15 cellular contexts compared by ENCODE assay signal in the genomic region with DNA sequence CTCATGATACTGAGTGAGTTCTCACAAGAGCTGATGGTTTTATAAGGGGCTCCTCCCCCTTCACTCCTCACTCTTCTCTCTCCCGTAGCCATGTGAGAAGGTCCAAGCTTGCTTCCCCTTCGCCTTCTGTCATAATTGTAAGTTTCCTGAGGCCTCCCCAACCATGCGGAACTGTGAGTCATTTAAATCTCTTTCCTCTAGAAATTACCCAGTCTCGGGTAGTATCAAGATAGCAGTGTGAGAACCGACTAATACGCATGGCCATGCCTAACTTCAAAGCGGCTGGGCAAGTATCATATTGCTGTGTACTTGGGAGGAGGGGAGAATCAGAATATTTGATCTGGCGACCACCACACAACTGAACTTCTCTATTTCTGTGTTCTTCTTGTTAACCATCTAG.
DNase-seq lines count a peak whose midpoint lies in the region; FAIRE-seq and TF ChIP-seq lines count a peak whose summit lies in the region.
"Had no signal": no experiment of that assay in that cellular context is flagged by ENCODE, and none has a peak within 500 bp of the region (broad histone marks: within the 10 kb centered on the region; RNA-seq: fewer than 3 reads in every experiment).

No MANE protein-coding gene starts in this region.

- H3K9me3 ChIP-seq in BLaER1: no peaks in the 10 kb centered on the region
- H3K9me3 ChIP-seq: prostate gland, tibial nerve had no signal

- no peaks in the 10 kb centered on the region for H3K36me3 ChIP-seq in BLaER1
- H3K36me3 ChIP-seq: prostate gland, tibial nerve had no signal

- H3K4me1 Mint-ChIP-seq in activated naive CD8-positive, alpha-beta T cell treated with anti-CD3 and anti-CD28 coated beads for 36 hours: peaks cover 54% of the 10 kb centered on the region

- no peak overlapping the region for H3K4me3 ChIP-seq in BLaER1
- H3K4me3 ChIP-seq: prostate gland, tibial nerve had no signal

- peak overlapping the region; percentile 47 for H3K27ac Mint-ChIP-seq in activated naive CD8-positive, alpha-beta T cell treated with anti-CD3 and anti-CD28 coated beads for 36 hours

- H4K20me1 ChIP-seq in BLaER1: no peaks in the 10 kb centered on the region

- DNase-seq in GM12891 (ENCODE audit: insufficient read length, low spot score) (no peak), Kasumi-1 (lab: John Stamatoyannopoulos, UW) (peak; percentile 35 to 63), NCI-H524 treated with DMSO at 0.1 percent for 48 hours (lab: John Stamatoyannopoulos, UW) (no peak), NCI-H2107 (lab: John Stamatoyannopoulos, UW) (no peak), NCI-H1048 (lab: John Stamatoyannopoulos, UW) (no peak), EL (no peak)
- DNase-seq in activated naive CD8-positive, alpha-beta T cell treated with anti-CD3 and anti-CD28 coated beads for 36 hours: no peak
- DNase-seq: aorta, NCI-H2029 treated with DMSO at 0.1 percent for 48 hours had no signal

- peak; percentile 90 for FAIRE-seq in GM12891 (lab: Jason Lieb, UNC)
- FAIRE-seq: H1, keratinocyte, TTC549 had no signal

- no peak overlapping the region for H3K27ac ChIP-seq in BLaER1
- H3K27ac ChIP-seq: prostate gland, tibial nerve had no signal

- TF ChIP-seq POLR2A in GM12891 (IDR thresholded peaks at IDR 0.05; ENCODE audit: low read depth, low read length): no peak

- H3K27me3 Mint-ChIP-seq in activated naive CD8-positive, alpha-beta T cell treated with anti-CD3 and anti-CD28 coated beads for 36 hours: no peaks in the 10 kb centered on the region

- H3K27me3 ChIP-seq in BLaER1: no peaks in the 10 kb centered on the region
- H3K27me3 ChIP-seq: tibial nerve had no signal

- no peak overlapping the region for H3K9ac ChIP-seq in BLaER1

- H3K9me3 Mint-ChIP-seq in activated naive CD8-positive, alpha-beta T cell treated with anti-CD3 and anti-CD28 coated beads for 36 hours: peaks cover 10% of the 10 kb centered on the region

- no peak overlapping the region for H3K4me3 Mint-ChIP-seq in activated naive CD8-positive, alpha-beta T cell treated with anti-CD3 and anti-CD28 coated beads for 36 hours

- peaks cover 8% of the 10 kb centered on the region; the same call in 1 of the 2 replicates for H3K4me1 ChIP-seq in BLaER1
- H3K4me1 ChIP-seq: prostate gland, tibial nerve had no signal

- H3K4me2 ChIP-seq in BLaER1: 0 out of 2 replicates have a peak overlapping the region, but pooled peaks have one; percentile 11

- peaks cover 48% of the 10 kb centered on the region for H3K36me3 Mint-ChIP-seq in activated naive CD8-positive, alpha-beta T cell treated with anti-CD3 and anti-CD28 coated beads for 36 hours

TF ChIP-seq in GM12891, 5 proteins besides CTCF, POLR2A, EP300 and RAD21:
- peak; percentile 77 for TF ChIP-seq PAX5 (IDR thresholded peaks at IDR 0.05; ENCODE audit: insufficient read depth, low read length, severe bottlenecking)
- no peak for TF ChIP-seq POLR2AphosphoS5 (IDR thresholded peaks at IDR 0.05; ENCODE audit: low read depth, low read length)

Comparison
In these comparisons a context has a peak if more than half of its experiments do, and no peak if none do; other contexts are left out.
1. DNase-seq: peak in Kasumi-1 (2 of 2); none in GM12891 (single experiment), activated naive CD8-positive, alpha-beta T cell treated with anti-CD3 and anti-CD28 coated beads for 36 hours (single experiment), NCI-H524 treated with DMSO at 0.1 percent for 48 hours (single experiment), NCI-H2107 (single experiment), NCI-H1048 (single experiment) and EL (single experiment).